ENCODE assay signal across 11 cellular contexts in the genomic region with DNA sequence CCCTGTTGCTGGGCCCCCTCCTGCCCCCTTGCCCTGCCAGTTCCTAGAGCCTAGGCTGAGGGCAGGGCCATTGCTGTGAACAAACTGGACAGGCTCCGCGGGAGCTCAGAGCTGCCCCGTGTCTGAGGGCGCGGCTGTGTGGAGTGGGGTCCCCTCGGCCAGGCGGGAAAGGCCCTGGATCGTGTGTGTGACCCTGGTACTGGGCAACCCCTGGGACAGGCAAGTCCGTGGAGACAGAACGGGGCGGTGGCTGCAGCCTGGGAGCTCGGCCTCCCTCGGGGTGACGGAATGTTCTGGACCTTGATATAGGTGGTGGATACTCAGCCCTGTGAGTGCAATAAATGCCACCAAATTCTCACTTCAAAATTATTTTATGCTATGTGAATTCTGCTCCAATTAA. TPM values are rescaled to one million over a fixed set of nuclear protein-coding genes. Genes with fewer than 3 reads are reported as not detected.
DNase-seq lines count a peak whose midpoint lies in the region; ATAC-seq and TF ChIP-seq lines count a peak whose summit lies in the region.
"Had no signal": no experiment of that assay in that cellular context is flagged by ENCODE, and none has a peak within 500 bp of the region (broad histone marks: within the 10 kb centered on the region; RNA-seq: fewer than 3 reads in every experiment).

No MANE protein-coding gene starts in this region.

- peak overlapping the region in 1 of 4 donors; percentile 26 for H3K4me3 ChIP-seq in transverse colon
- H3K4me3 ChIP-seq: thyroid gland had no signal

- peaks cover 0 to 10% of the 10 kb centered on the region in 2 donors for H3K4me1 Mint-ChIP-seq in natural killer cell treated with Interleukin-12 subunit alpha and Interleukin-12 subunit beta and Interleukin-15 and Interleukin-18, amount 100 ng/mL, for 72 hours (ENCODE audit: low read depth in 2 of 2)
- H3K4me1 Mint-ChIP-seq in natural killer cell (peaks cover 0 to 11% of the 10 kb centered on the region in 2 donors), memory B cell (peaks cover 26% of the 10 kb centered on the region)
- H3K4me1 Mint-ChIP-seq in activated CD4-positive, alpha-beta memory T cell treated with anti-CD3 and anti-CD28 coated beads for 36 hours (ENCODE audit: low read depth), result peaks cover 19% of the 10 kb centered on the region

- no peaks in the 10 kb centered on the region for H3K36me3 Mint-ChIP-seq in natural killer cell treated with Interleukin-12 subunit alpha and Interleukin-12 subunit beta and Interleukin-15 and Interleukin-18, amount 100 ng/mL, for 72 hours
- H3K36me3 Mint-ChIP-seq in natural killer cell (no peaks in the 10 kb centered on the region), memory B cell (no peaks in the 10 kb centered on the region)
- H3K36me3 Mint-ChIP-seq in activated CD4-positive, alpha-beta memory T cell treated with anti-CD3 and anti-CD28 coated beads for 36 hours, result no peaks in the 10 kb centered on the region

- H3K4me1 ChIP-seq in transverse colon, result peaks cover 10 to 37% (median 36%) of the 10 kb centered on the region in 4 donors
- H3K4me1 ChIP-seq: parathyroid adenoma, thyroid gland had no signal

- DNase-seq in natural killer cell treated with Interleukin-12 subunit alpha and Interleukin-12 subunit beta and Interleukin-15 and Interleukin-18, amount 100 ng/mL, for 72 hours (ENCODE audit: low spot score), result no peak
- DNase-seq in natural killer cell, result no peak
- DNase-seq in activated CD4-positive, alpha-beta memory T cell treated with anti-CD3 and anti-CD28 coated beads for 36 hours, result no peak
- DNase-seq in memory B cell (ENCODE audit: low spot score in 2 of 2), result no peak
- DNase-seq in transverse colon, result peak; percentile 79
- DNase-seq in NCI-H1694 treated with DMSO at 0.1 percent for 48 hours (lab: John Stamatoyannopoulos, UW), result no peak
- DNase-seq in GM03348 (ENCODE audit: low spot score), result no peak
- DNase-seq in kidney glomerular epithelial cell (lab: John Stamatoyannopoulos, UW), result no peak
- DNase-seq: NCI-H748 treated with DMSO at 0.1 percent for 48 hours, thyroid gland had no signal

- no peak for TF ChIP-seq EP300 in transverse colon (IDR thresholded peaks at IDR 0.05; ENCODE audit: low read depth)

- H3K27me3 ChIP-seq in transverse colon, result no peaks in the 10 kb centered on the region
- H3K27me3 ChIP-seq: thyroid gland had no signal

- CTCF ChIA-PET in activated CD4-positive, alpha-beta memory T cell treated with anti-CD3 and anti-CD28 coated beads for 36 hours (lab: Charles Lee), result no interaction called here

- TF ChIP-seq POLR2A in transverse colon (IDR thresholded peaks at IDR 0.05), result no peak

- H3K9me3 ChIP-seq in transverse colon, result no peaks in the 10 kb centered on the region
- H3K9me3 ChIP-seq: thyroid gland had no signal

- H3K4me3 Mint-ChIP-seq in natural killer cell treated with Interleukin-12 subunit alpha and Interleukin-12 subunit beta and Interleukin-15 and Interleukin-18, amount 100 ng/mL, for 72 hours, result peak overlapping the region; percentile 25
- H3K4me3 Mint-ChIP-seq in natural killer cell (no peak overlapping the region), memory B cell (peak overlapping the region; percentile 67)
- H3K4me3 Mint-ChIP-seq in activated CD4-positive, alpha-beta memory T cell treated with anti-CD3 and anti-CD28 coated beads for 36 hours, result peak overlapping the region; percentile 39

- peak overlapping the region; percentile 71 to 81 for H3K27ac Mint-ChIP-seq in natural killer cell treated with Interleukin-12 subunit alpha and Interleukin-12 subunit beta and Interleukin-15 and Interleukin-18, amount 100 ng/mL, for 72 hours
- H3K27ac Mint-ChIP-seq in natural killer cell (peak overlapping the region in 1 of 2 donors; percentile 78), memory B cell (peak overlapping the region; percentile 98)
- H3K27ac Mint-ChIP-seq in activated CD4-positive, alpha-beta memory T cell treated with anti-CD3 and anti-CD28 coated beads for 36 hours, result peak overlapping the region; percentile 89

- H3K36me3 ChIP-seq in transverse colon, result no peaks in the 10 kb centered on the region
- H3K36me3 ChIP-seq: thyroid gland had no signal

- ATAC-seq in natural killer cell treated with Interleukin-12 subunit alpha and Interleukin-12 subunit beta and Interleukin-15 and Interleukin-18, amount 100 ng/mL, for 72 hours, result no peak
- ATAC-seq in natural killer cell (no peak), memory B cell (ENCODE audit: low read depth) (no peak)

- WGBS in transverse colon (ENCODE audit: low coverage in 1 of 2), 2 donors, result 58% methylated on average over 11 of the region's 14 CpGs; no CpG with 5 or more reads in 1 of the 2 donors

- peak overlapping the region; percentile 89 to 95 (median 92) for H3K27ac ChIP-seq in transverse colon
- H3K27ac ChIP-seq: parathyroid adenoma, thyroid gland had no signal

- H3K27me3 Mint-ChIP-seq in natural killer cell treated with Interleukin-12 subunit alpha and Interleukin-12 subunit beta and Interleukin-15 and Interleukin-18, amount 100 ng/mL, for 72 hours, result no peaks in the 10 kb centered on the region
- H3K27me3 Mint-ChIP-seq in natural killer cell (ENCODE audit: low read depth in 2 of 2) (no peaks in the 10 kb centered on the region), memory B cell (no peaks in the 10 kb centered on the region)
- no peaks in the 10 kb centered on the region for H3K27me3 Mint-ChIP-seq in activated CD4-positive, alpha-beta memory T cell treated with anti-CD3 and anti-CD28 coated beads for 36 hours

- in situ Hi-C loops in transverse colon (cut with MboI; ENCODE audit: low pct_ligation_motif_present in 1 of 4, low pct_unique_long_range_greater_than_20kb in 1 of 4, low sequenced_read_pairs in 3 of 4), result no loop called here

- intact Hi-C loops in natural killer cell (cut with micrococcal nuclease), result no loop called here
- intact Hi-C loops in activated CD4-positive, alpha-beta memory T cell treated with anti-CD3 and anti-CD28 coated beads for 36 hours (cut with micrococcal nuclease), result no loop called here
- intact Hi-C loops in transverse colon (cut with DNase I; ENCODE audit: low total_unique reads), result no loop called here

- no peaks in the 10 kb centered on the region for H3K9me3 Mint-ChIP-seq in natural killer cell treated with Interleukin-12 subunit alpha and Interleukin-12 subunit beta and Interleukin-15 and Interleukin-18, amount 100 ng/mL, for 72 hours
- H3K9me3 Mint-ChIP-seq in natural killer cell, result no peaks in the 10 kb centered on the region
- no peaks in the 10 kb centered on the region for H3K9me3 Mint-ChIP-seq in activated CD4-positive, alpha-beta memory T cell treated with anti-CD3 and anti-CD28 coated beads for 36 hours
- no peaks in the 10 kb centered on the region for H3K9me3 Mint-ChIP-seq in memory B cell

- POLR2A ChIA-PET in activated CD4-positive, alpha-beta memory T cell treated with anti-CD3 and anti-CD28 coated beads for 36 hours (lab: Charles Lee), result interaction anchor here (0.9 kb wide), 1 partner anchor 14 kb away, joined by 3 read pairs; no protein-coding TSS in a partner anchor

- TF ChIP-seq CTCF in natural killer cell (IDR thresholded peaks at IDR 0.05) (no peak), transverse colon (IDR thresholded peaks at IDR 0.05) (no peak)

RNA-seq across cellular contexts. Expression of a gene that starts 27.7 kb away (rescaled TPM):
- total RNA-seq in natural killer cell treated with Interleukin-12 subunit alpha and Interleukin-12 subunit beta and Interleukin-15 and Interleukin-18, amount 100 ng/mL, for 72 hours, result 10 to 100 TPM; 18.6 to 37.1 TPM
- total RNA-seq in natural killer cell, result 10 to 100 TPM; 19.6 to 25.1 (median 21.5) TPM
- 10 to 100 TPM; 19.5 to 20.5 TPM for total RNA-seq in activated CD4-positive, alpha-beta memory T cell treated with anti-CD3 and anti-CD28 coated beads for 36 hours
- total RNA-seq in transverse colon, result 100 to 1,000 TPM in 1 of 4 donors, 10 to 100 TPM in 3; 23.6 to 108 (median 47.3) TPM

RNA-seq across cellular contexts. Expression of a gene that starts 30.0 kb away (rescaled TPM):
- under 1 TPM in 1 of 2 donors, not detected in 1; 0.31 TPM for total RNA-seq in natural killer cell treated with Interleukin-12 subunit alpha and Interleukin-12 subunit beta and Interleukin-15 and Interleukin-18, amount 100 ng/mL, for 72 hours
- total RNA-seq in natural killer cell (1 to 10 TPM in 2 of 3 donors, under 1 TPM in 1; 0.23 to 1.7 (median 1.7) TPM), transverse colon (under 1 TPM in 2 of 4 donors, not detected in 2; 0.40 to 0.48 TPM)
- not detected for total RNA-seq in activated CD4-positive, alpha-beta memory T cell treated with anti-CD3 and anti-CD28 coated beads for 36 hours
